In genomic region chr10:126966938-126967337, GRCh38 we compare ENCODE assay signal across 7 cellular contexts.
"Had no signal": no experiment of that assay in that cellular context is flagged by ENCODE, and none has a peak within 500 bp of the region (broad histone marks: within the 10 kb centered on the region; RNA-seq: fewer than 3 reads in every experiment).

No MANE protein-coding gene starts in this region.

- ATAC-seq: K562 had no signal

- H3K9ac ChIP-seq: GM23248 had no signal

- H3K27ac ChIP-seq: GM23248 had no signal

- FAIRE-seq: HTR-8/SVneo, K562 had no signal

- H2AFZ ChIP-seq: GM23248 had no signal

- DNase-seq: GM23248, GOT3, H7, HCEC 1CT, KG1 had no signal

- H3K4me3 ChIP-seq: GM23248, K562 had no signal
